Comparison of ENCODE assay signal across 1 cellular context in genomic region chr7:6530626-6531491, GRCh38.
TF ChIP-seq lines count a peak whose summit lies in the region.

No MANE protein-coding gene starts in this region.

TF ChIP-seq in HEK293T, 16 proteins besides CTCF, POLR2A, EP300 and RAD21 (continued from another document):
- TF ChIP-seq FOXM1 (IDR thresholded peaks at IDR 0.05; ENCODE audit: borderline replicate concordance) (no peak), SUZ12 (IDR thresholded peaks at IDR 0.05) (no peak), CTBP1 (IDR thresholded peaks at IDR 0.05; ENCODE audit: borderline replicate concordance) (no peak), ELF4 (IDR thresholded peaks at IDR 0.05) (no peak), FOXK2 (IDR thresholded peaks at IDR 0.05) (no peak), NFRKB (IDR thresholded peaks at IDR 0.05) (no peak), HDGF (IDR thresholded peaks at IDR 0.05; ENCODE audit: borderline replicate concordance) (no peak), ZNF384 (IDR thresholded peaks at IDR 0.05) (no peak), TARDBP (IDR thresholded peaks at IDR 0.05) (no peak), LEF1 (IDR thresholded peaks at IDR 0.05; ENCODE audit: borderline replicate concordance) (no peak)
